In genomic region chr7:38310601-38311057, GRCh38 we compare ENCODE assay signal across 8 cellular contexts.
DNase-seq lines count a peak whose midpoint lies in the region; ATAC-seq and TF ChIP-seq lines count a peak whose summit lies in the region.

No MANE protein-coding gene starts in this region.

- no peaks in the 10 kb centered on the region for H3K27me3 Mint-ChIP-seq in naive thymus-derived CD8-positive, alpha-beta T cell

- TF ChIP-seq POLR2A in Peyer's patch (IDR thresholded peaks at IDR 0.05): no peak

- peaks cover 0 to 2% (median 0%) of the 10 kb centered on the region in 9 donors for H3K9me3 Mint-ChIP-seq in naive thymus-derived CD8-positive, alpha-beta T cell

- H3K36me3 ChIP-seq in BE2C (no peaks in the 10 kb centered on the region), colonic mucosa (no peaks in the 10 kb centered on the region), Peyer's patch (no peaks in the 10 kb centered on the region)

- TF ChIP-seq CTCF in BE2C (IDR thresholded peaks at IDR 0.05; ENCODE audit: low read depth, low read length) (no peak), colonic mucosa (IDR thresholded peaks at IDR 0.05) (no peak), Peyer's patch (IDR thresholded peaks at IDR 0.05) (no peak)

- H3K4me3 ChIP-seq in BE2C (ENCODE audit: low read depth, low read length) (peak overlapping the region; percentile 70), colonic mucosa (peak overlapping the region; percentile 42), Peyer's patch (peak overlapping the region in 1 of 4 donors; percentile 28)

- peak overlapping the region in 9 of 10 donors; percentile 43 to 94 (median 88) for H3K27ac Mint-ChIP-seq in naive thymus-derived CD8-positive, alpha-beta T cell

- H3K27ac ChIP-seq in colonic mucosa: no peak overlapping the region
- peak overlapping the region in 2 of 4 donors; percentile 23 to 54 for H3K27ac ChIP-seq in Peyer's patch

- H3K9me3 ChIP-seq in BE2C (no peaks in the 10 kb centered on the region), colonic mucosa (no peaks in the 10 kb centered on the region), Peyer's patch (no peaks in the 10 kb centered on the region)

- no peaks in the 10 kb centered on the region for H3K27me3 ChIP-seq in BE2C
- H3K27me3 ChIP-seq in colonic mucosa: no peaks in the 10 kb centered on the region
- no peaks in the 10 kb centered on the region for H3K27me3 ChIP-seq in Peyer's patch

- peaks cover 0 to 69% (median 14%) of the 10 kb centered on the region in 4 donors for H3K4me1 Mint-ChIP-seq in naive thymus-derived CD8-positive, alpha-beta T cell

- H3K36me3 Mint-ChIP-seq in naive thymus-derived CD8-positive, alpha-beta T cell: no peaks in the 10 kb centered on the region

- intact Hi-C loops in colonic mucosa (cut with DNase I): loop anchor here (10.0 kb wide), 1 partner anchor 206 kb away; no protein-coding TSS in a partner anchor

- peak; percentile 58 for DNase-seq in BE2C
- peak; percentile 44 for DNase-seq in KG1 (lab: John Stamatoyannopoulos, UW)
- DNase-seq in colonic mucosa: no peak
- DNase-seq in naive thymus-derived CD8-positive, alpha-beta T cell: no peak
- DNase-seq in NCI-H146 treated with DMSO at 0.1 percent for 48 hours (lab: John Stamatoyannopoulos, UW; ENCODE audit: unreplicated experiment): no peak
- no peak for DNase-seq in Peyer's patch
- DNase-seq in SK-N-DZ (ENCODE audit: low spot score): no peak

- peak overlapping the region; percentile 53 to 85 (median 75) for H3K4me3 Mint-ChIP-seq in naive thymus-derived CD8-positive, alpha-beta T cell

- no peak overlapping the region for H3K9ac ChIP-seq in colonic mucosa (ENCODE audit: low read depth in 2 of 2, low read length in 2 of 2)

- peak in 1 of 2 donors; percentile 5 for ATAC-seq in naive thymus-derived CD8-positive, alpha-beta T cell
- ATAC-seq in GM21390 (IDR thresholded peaks at IDR 0.05; ENCODE audit: unreplicated experiment): no peak

- POLR2A ChIA-PET in naive thymus-derived CD8-positive, alpha-beta T cell (lab: Charles Lee): no interaction called here

- H3K4me1 ChIP-seq in BE2C: peaks cover 15% of the 10 kb centered on the region
- no peaks in the 10 kb centered on the region for H3K4me1 ChIP-seq in colonic mucosa
- H3K4me1 ChIP-seq in Peyer's patch: peaks cover 0 to 16% (median 0%) of the 10 kb centered on the region in 4 donors

Comparison
In these comparisons a context has a peak if more than half of its experiments do, and no peak if none do; other contexts are left out.
1. DNase-seq: peak in BE2C (single experiment) and KG1 (single experiment); none in colonic mucosa (single experiment), naive thymus-derived CD8-positive, alpha-beta T cell (0 of 10), NCI-H146 treated with DMSO at 0.1 percent for 48 hours (single experiment), Peyer's patch (0 of 3) and SK-N-DZ (single experiment).